ENCODE assay signal across 8 cellular contexts in genomic region chr2:96762529-96763253, GRCh38. TPM values are rescaled to one million over a fixed set of nuclear protein-coding genes. Genes with fewer than 3 reads are reported as not detected.
DNase-seq lines count a peak whose midpoint lies in the region; ATAC-seq and TF ChIP-seq lines count a peak whose summit lies in the region.

No MANE protein-coding gene starts in this region.

- ATAC-seq in Panc1 (no peak), GM18502 (IDR thresholded peaks at IDR 0.05; ENCODE audit: poor library complexity, unreplicated experiment) (no peak)

- H3K9me3 ChIP-seq in Panc1 (ENCODE audit: control insufficient read depth, insufficient read depth, low read depth, low read length) (no peaks in the 10 kb centered on the region), esophagus muscularis mucosa (no peaks in the 10 kb centered on the region)

- no peaks in the 10 kb centered on the region for H3K27me3 Mint-ChIP-seq in activated T-cell treated with anti-CD3 and anti-CD28 coated beads, Interleukin-2, amount 50 U/mL, for 24 hours

- peak overlapping the region; percentile 86 for H3K27ac ChIP-seq in Panc1 (ENCODE audit: low read length)
- peak overlapping the region; percentile 42 to 88 (median 57) for H3K27ac ChIP-seq in esophagus muscularis mucosa (replicated peaks in 1 of 4)

- TF ChIP-seq CTCF in Panc1 (IDR thresholded peaks at IDR 0.05): no peak
- no peak for TF ChIP-seq CTCF in esophagus muscularis mucosa (IDR thresholded peaks at IDR 0.05)

- no peaks in the 10 kb centered on the region for H3K9me3 Mint-ChIP-seq in activated T-cell treated with anti-CD3 and anti-CD28 coated beads, Interleukin-2, amount 50 U/mL, for 24 hours

- H3K4me3 Mint-ChIP-seq in activated T-cell treated with anti-CD3 and anti-CD28 coated beads, Interleukin-2, amount 50 U/mL, for 24 hours: peak overlapping the region; percentile 74

- WGBS in esophagus muscularis mucosa: 42% methylated on average over 13 of the region's 14 CpGs

- DNase-seq in activated T-cell treated with anti-CD3 and anti-CD28 coated beads, Interleukin-2, amount 50 U/mL, for 24 hours: no peak
- DNase-seq in activated T-cell treated with anti-CD3 and anti-CD28 coated beads for 4 hours: no peak
- no peak for DNase-seq in Panc1 (ENCODE audit: low read depth, low spot score)
- no peak for DNase-seq in esophagus muscularis mucosa (ENCODE audit: extremely low spot score)
- DNase-seq in retina: peak; percentile 67
- DNase-seq in T1000 (lab: John Stamatoyannopoulos, UW): no peak
- no peak for DNase-seq in stimulated activated CD4-positive, alpha-beta T cell treated with anti-CD3 and anti-CD28 coated beads, Interleukin-4, amount 100 ng/mL, for 24 hours

- peaks cover 2% of the 10 kb centered on the region for H3K36me3 Mint-ChIP-seq in activated T-cell treated with anti-CD3 and anti-CD28 coated beads, Interleukin-2, amount 50 U/mL, for 24 hours (ENCODE audit: low read depth)

- H3K36me3 ChIP-seq in Panc1 (ENCODE audit: control insufficient read depth, insufficient read depth, low read length): no peaks in the 10 kb centered on the region
- H3K36me3 ChIP-seq in esophagus muscularis mucosa: peaks cover 0 to 3% (median 0%) of the 10 kb centered on the region in 4 donors

- no peak for TF ChIP-seq POLR2A in esophagus muscularis mucosa (IDR thresholded peaks at IDR 0.05; ENCODE audit: low read depth)

- H3K4me1 Mint-ChIP-seq in activated T-cell treated with anti-CD3 and anti-CD28 coated beads, Interleukin-2, amount 50 U/mL, for 24 hours (ENCODE audit: low read depth): peaks cover 55% of the 10 kb centered on the region

- H3K4me3 ChIP-seq in Panc1 (ENCODE audit: low read depth in 2 of 2, low read length in 2 of 2) (peak overlapping the region; percentile 70 to 71), esophagus muscularis mucosa (peak overlapping the region; percentile 72 to 74 (median 73))

- POLR2A ChIA-PET in Panc1 (lab: Charles Lee): interaction anchor here (0.5 to 1.2 kb wide), 2 partner anchors 11 to 1584 kb away, joined by 7 to 8 read pairs; no protein-coding TSS in a partner anchor

- BruUV-seq in Panc1 (replicated peaks; lab: Mats Ljungman, UMichigan): TSS peak; percentile 81

- CTCF ChIA-PET in Panc1 (lab: Charles Lee): interaction anchor here (0.6 to 1.6 kb wide), 5 partner anchors 11 to 63 kb away, joined by 3 to 6 read pairs (median 5); no protein-coding TSS in a partner anchor

- H3K27me3 ChIP-seq in Panc1 (ENCODE audit: control insufficient read depth, insufficient read depth, low read length) (no peaks in the 10 kb centered on the region), esophagus muscularis mucosa (no peaks in the 10 kb centered on the region)

- H3K27ac Mint-ChIP-seq in activated T-cell treated with anti-CD3 and anti-CD28 coated beads, Interleukin-2, amount 50 U/mL, for 24 hours: no peak overlapping the region

- intact Hi-C loops in Panc1 (cut with micrococcal nuclease; ENCODE audit: unreplicated experiment) (loop anchor here (5.0 kb wide), 1 partner anchor 40 kb away; no protein-coding TSS in a partner anchor), esophagus muscularis mucosa (cut with DNase I) (loop anchor here (5.0 kb wide), 2 partner anchors 55 to 125 kb away; partner anchors contain the start of genes CNNM3 and KANSL3)

- no peak for TF ChIP-seq EP300 in esophagus muscularis mucosa (IDR thresholded peaks at IDR 0.05)

- peaks cover 37% of the 10 kb centered on the region for H3K4me1 ChIP-seq in Panc1 (ENCODE audit: control insufficient read depth, insufficient read depth, low read length)
- H3K4me1 ChIP-seq in esophagus muscularis mucosa: peaks cover 35 to 54% (median 49%) of the 10 kb centered on the region in 4 donors

- in situ Hi-C loops in Panc1 (cut with HindIII; ENCODE audit: low pct_unique_long_range_greater_than_20kb, low sequenced_read_pairs): no loop called here

RNA-seq across cellular contexts. Expression of gene CNNM4, which starts 2.0 kb away (rescaled TPM):
- 15.7 TPM for total RNA-seq in Panc1 (2021; ENCODE audit: unreplicated experiment)
- 16.4 TPM for polyA plus RNA-seq in Panc1 (2012; ENCODE audit: insufficient read length)
- 1 to 10 TPM; 3.3 to 7.5 (median 5.3) TPM for total RNA-seq in esophagus muscularis mucosa

RNA-seq across cellular contexts. Expression of gene LMAN2L, which starts 22.8 kb away (rescaled TPM):
- total RNA-seq in Panc1 (2021; ENCODE audit: unreplicated experiment) (31.5 TPM), esophagus muscularis mucosa (10 to 100 TPM; 13.7 to 22.1 (median 21.2) TPM)
- polyA plus RNA-seq in Panc1 (2012; ENCODE audit: insufficient read length): 33.2 TPM

RNA-seq across cellular contexts. Expression of gene CNNM3, which starts 53.4 kb away (rescaled TPM):
- total RNA-seq in Panc1 (2021; ENCODE audit: unreplicated experiment) (34.0 TPM), esophagus muscularis mucosa (10 to 100 TPM; 11.8 to 30.3 (median 22.1) TPM)
- 27.5 TPM for polyA plus RNA-seq in Panc1 (2012; ENCODE audit: insufficient read length)
